Comparison of ENCODE assay signal across 36 cellular contexts in the genomic region with DNA sequence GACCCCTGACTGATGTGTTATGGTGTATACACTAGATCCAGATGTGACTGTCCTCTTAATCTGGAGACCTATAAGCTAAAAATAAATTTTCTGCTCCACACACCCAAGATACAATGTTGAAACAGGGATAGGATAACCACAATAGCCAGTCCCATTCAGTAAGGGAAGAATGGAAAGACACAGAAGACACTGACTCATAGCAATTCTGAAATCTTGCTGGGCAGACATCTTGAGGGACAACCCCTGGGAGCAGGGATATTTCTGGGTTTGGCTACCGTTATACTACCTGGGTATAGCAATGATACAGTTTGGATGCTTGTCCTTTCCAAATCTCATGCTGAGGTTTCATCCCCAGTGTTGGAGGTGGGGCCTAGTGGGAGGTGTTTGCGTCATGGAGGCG.
"Had no signal": no experiment of that assay in that cellular context is flagged by ENCODE, and none has a peak within 500 bp of the region (broad histone marks: within the 10 kb centered on the region; RNA-seq: fewer than 3 reads in every experiment).

No MANE protein-coding gene starts in this region.

- H3K4me2 ChIP-seq: KMS-11 had no signal

- H3K27ac ChIP-seq: KMS-11 had no signal

- H3K36me3 ChIP-seq: MG63 had no signal

- H3K4me3 ChIP-seq: MG63 had no signal

- DNase-seq: Karpas-422, Kasumi-1, KG1, MG63, MM.1S, MV-4-11, NCI-H1048, NCI-H1092, NCI-H1092 treated with DMSO at 0.1 percent for 48 hours, NCI-H1105, NCI-H1105 treated with DMSO at 0.1 percent for 48 hours, NCI-H1417, NCI-H1417 treated with DMSO at 0.1 percent for 48 hours, NCI-H1436, NCI-H1436 treated with DMSO at 0.1 percent for 48 hours, NCI-H146, NCI-H1694, NCI-H1694 treated with DMSO at 0.1 percent for 48 hours, NCI-H187, NCI-H187 treated with DMSO at 0.1 percent for 48 hours, NCI-H1930, NCI-H2029, NCI-H2029 treated with DMSO at 0.1 percent for 48 hours, NCI-H2081, NCI-H2081 treated with DMSO at 0.1 percent for 48 hours, NCI-H2107, NCI-H2171, NCI-H2171 treated with DMSO at 0.1 percent for 48 hours, NCI-H2227 treated with DMSO at 0.1 percent for 48 hours, NCI-H226, NCI-H345, NCI-H446, NCI-H446 treated with DMSO at 0.1 percent for 48 hours, NCI-H510A, NCI-H510A treated with DMSO at 0.1 percent for 48 hours had no signal

- H3K9ac ChIP-seq: KMS-11 had no signal
